30 cellular contexts compared by ENCODE assay signal in the genomic region with DNA sequence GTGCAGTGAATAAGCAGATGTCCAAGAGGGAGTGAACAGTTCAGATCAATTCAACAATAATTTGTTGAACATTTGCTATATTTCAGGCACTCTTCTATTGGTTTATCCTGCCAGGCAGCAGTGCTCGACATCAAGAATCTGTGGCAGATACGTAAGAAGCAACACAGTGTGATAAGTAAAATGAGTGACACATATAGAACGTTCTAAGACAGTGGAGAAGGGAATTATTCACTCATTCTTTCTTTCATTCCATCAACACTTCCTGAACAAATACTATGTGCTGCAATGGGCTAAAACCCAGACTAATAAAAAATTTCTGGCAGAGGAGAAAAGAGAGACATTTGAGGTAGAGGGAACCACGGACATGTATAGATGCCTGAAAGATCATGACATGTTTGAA.
"Had no signal": no experiment of that assay in that cellular context is flagged by ENCODE, and none has a peak within 500 bp of the region (broad histone marks: within the 10 kb centered on the region; RNA-seq: fewer than 3 reads in every experiment).

No MANE protein-coding gene starts in this region.

- H3K9me3 Mint-ChIP-seq: mesothelial cell of epicardium; naive B cell; natural killer cell; nephron progenitor cell; neural progenitor cell; stimulated activated naive B cell treated with anti-CD40 and anti-IgM and Interleukin-4, amounts not matched to agents 10 μg/mL and 1 μg/mL and 100 μg/mL, for 72 hours had no signal

- H3K27ac ChIP-seq: left lung, lower lobe of right lung, neural progenitor cell, neutrophil, ovary, right atrium auricular region, right lobe of liver, stomach, testis, thyroid gland, transverse colon, upper lobe of left lung, vagina had no signal

- DNase-seq: hippocampal formation; kidney; left colon; left lung; lower lobe of right lung; mammary epithelial cell; mesendoderm; naive B cell; natural killer cell; nephron progenitor cell; ovary; right lobe of liver; stimulated activated CD4-positive, alpha-beta T cell treated with anti-CD3 and anti-CD28 coated beads, Interleukin-1b, Interleukin-23, amount 100 ng/mL, for 48 hours; stimulated activated CD4-positive, alpha-beta T cell treated with anti-CD3 and anti-CD28 coated beads, Interleukin-2, amount 100 ng/mL, for 48 hours; stimulated activated CD4-positive, alpha-beta T cell treated with anti-CD3 and anti-CD28 coated beads, Interleukin-4, amount 100 ng/mL, for 4 hours; stimulated activated CD8-positive, alpha-beta memory T cell treated with anti-CD3 and anti-CD28 coated beads, Interleukin-4, amount 100 ng/mL, for 48 hours; stimulated activated naive B cell treated with anti-CD40 and anti-IgM and Interleukin-4, amounts not matched to agents 10 μg/mL and 1 μg/mL and 100 μg/mL, for 72 hours; stimulated activated naive CD8-positive, alpha-beta T cell treated with anti-CD3 and anti-CD28 coated beads, Interleukin-15, Interleukin-2, amounts not matched to agents 100 U/mL and 50 U/mL, for 24 hours; stomach; testis; thyroid gland; transverse colon; upper lobe of left lung had no signal

- H3K9me3 ChIP-seq: left lung, lower lobe of right lung, neutrophil, ovary, right atrium auricular region, right lobe of liver, stomach, testis, thyroid gland, transverse colon, upper lobe of left lung, vagina had no signal

- H3K27me3 ChIP-seq: left lung, neural progenitor cell, ovary, right atrium auricular region, right lobe of liver, stomach, testis, thyroid gland, transverse colon, upper lobe of left lung, vagina had no signal

- H3K4me3 ChIP-seq: left lung, lower lobe of right lung, neural progenitor cell, ovary, right atrium auricular region, right lobe of liver, smooth muscle cell, stomach, testis, thyroid gland, transverse colon, upper lobe of left lung, vagina had no signal

- H3K36me3 Mint-ChIP-seq: mesothelial cell of epicardium; naive B cell; natural killer cell; neural progenitor cell; stimulated activated naive B cell treated with anti-CD40 and anti-IgM and Interleukin-4, amounts not matched to agents 10 μg/mL and 1 μg/mL and 100 μg/mL, for 72 hours had no signal

- H3K36me3 ChIP-seq: left lung, lower lobe of right lung, neural progenitor cell, neutrophil, ovary, right atrium auricular region, right lobe of liver, stomach, thyroid gland, transverse colon, upper lobe of left lung, vagina had no signal

- H3K27ac Mint-ChIP-seq: mesothelial cell of epicardium; naive B cell; natural killer cell; nephron progenitor cell; neural progenitor cell; progenitor cell of endocrine pancreas; stimulated activated naive B cell treated with anti-CD40 and anti-IgM and Interleukin-4, amounts not matched to agents 10 μg/mL and 1 μg/mL and 100 μg/mL, for 72 hours had no signal

- H3K4me3 Mint-ChIP-seq: mesothelial cell of epicardium; naive B cell; natural killer cell; nephron progenitor cell; neural progenitor cell; stimulated activated naive B cell treated with anti-CD40 and anti-IgM and Interleukin-4, amounts not matched to agents 10 μg/mL and 1 μg/mL and 100 μg/mL, for 72 hours had no signal

- H2AFZ ChIP-seq: neural progenitor cell had no signal

- ATAC-seq: left colon; left lung; lower lobe of right lung; natural killer cell; right lobe of liver; stimulated activated naive CD8-positive, alpha-beta T cell treated with anti-CD3 and anti-CD28 coated beads, Interleukin-15, Interleukin-2, amounts not matched to agents 100 U/mL and 50 U/mL, for 24 hours had no signal

- H3K4me1 Mint-ChIP-seq: mesothelial cell of epicardium; naive B cell; natural killer cell; nephron progenitor cell; neural progenitor cell; stimulated activated naive B cell treated with anti-CD40 and anti-IgM and Interleukin-4, amounts not matched to agents 10 μg/mL and 1 μg/mL and 100 μg/mL, for 72 hours had no signal

- H3K4me2 ChIP-seq: neural progenitor cell, smooth muscle cell had no signal

- H3K4me1 ChIP-seq: left lung, lower lobe of right lung, neural progenitor cell, right atrium auricular region, stomach, testis, thyroid gland, transverse colon, upper lobe of left lung, vagina had no signal

- H3K9ac ChIP-seq: neural progenitor cell had no signal
